ENCODE assay signal across 8 cellular contexts in genomic region chr12:48286665-48287064, GRCh38.
A peak's percentile ranks its signal among the peaks of the same experiment; 100 is the strongest.
DNase-seq lines count a peak whose midpoint lies in the region; ATAC-seq, FAIRE-seq and TF ChIP-seq lines count a peak whose summit lies in the region.

No MANE protein-coding gene starts in this region.

- no peak overlapping the region for H3K4me3 ChIP-seq in astrocyte of the cerebellum (ENCODE audit: low read depth, low read length)

- ATAC-seq in HG02798 (IDR thresholded peaks at IDR 0.05; ENCODE audit: poor library complexity, unreplicated experiment): no peak
- ATAC-seq in GM19463 (IDR thresholded peaks at IDR 0.05; ENCODE audit: unreplicated experiment): no peak
- no peak for ATAC-seq in HG02973 (IDR thresholded peaks at IDR 0.05; ENCODE audit: unreplicated experiment)

- in situ Hi-C loops in astrocyte of the cerebellum (cut with HindIII; ENCODE audit: low sequenced_read_pairs): no loop called here

- DNase-seq in D721Med (ENCODE audit: insufficient read length, low spot score) (no peak), HT1080 (ENCODE audit: low read depth) (peak; percentile 3), astrocyte of the cerebellum (ENCODE audit: low read depth) (no peak), medulla oblongata (ENCODE audit: extremely low spot score) (peak; percentile 36), NCI-H2029 (lab: John Stamatoyannopoulos, UW) (no peak)

- FAIRE-seq in D721Med (lab: Jason Lieb, UNC): no peak

- TF ChIP-seq CTCF in D721Med (IDR thresholded peaks at IDR 0.05; ENCODE audit: insufficient read depth, missing control alignments): peak; percentile 23
- TF ChIP-seq CTCF in astrocyte of the cerebellum (IDR thresholded peaks at IDR 0.05; ENCODE audit: low read depth, low read length, missing control alignments): peak; percentile 54

Comparison
In these comparisons a context has a peak if more than half of its experiments do, and no peak if none do; other contexts are left out.
1. DNase-seq: peak in HT1080 (single experiment) and medulla oblongata (single experiment); none in D721Med (single experiment), astrocyte of the cerebellum (single experiment) and NCI-H2029 (single experiment).